ENCODE assay signal across 8 cellular contexts in the genomic region with DNA sequence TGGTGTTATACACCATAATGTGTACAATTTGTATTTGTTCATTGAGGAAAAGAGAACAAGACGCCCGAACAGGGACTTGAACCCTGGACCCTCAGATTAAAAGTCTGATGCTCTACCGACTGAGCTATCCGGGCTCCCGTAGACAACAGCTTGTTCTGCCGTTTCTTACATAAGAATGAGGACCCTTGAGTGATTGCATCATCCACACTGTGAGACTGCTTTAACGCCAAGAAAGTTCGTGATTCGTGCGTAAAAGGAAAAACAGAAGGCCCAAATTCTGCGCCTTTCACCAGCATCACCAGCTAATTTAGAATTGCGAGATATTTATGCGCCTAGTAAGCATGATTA. TPM values are rescaled to one million over a fixed set of nuclear protein-coding genes. Genes with fewer than 3 reads are reported as not detected.
DNase-seq lines count a peak whose midpoint lies in the region; ATAC-seq and TF ChIP-seq lines count a peak whose summit lies in the region.

No MANE protein-coding gene starts in this region.

- no peaks in the 10 kb centered on the region for H3K9me2 ChIP-seq in SU-DHL-6 (replicated peaks; ENCODE audit: insufficient read depth, low read length)

- H3K4me1 ChIP-seq in adipocyte (ENCODE audit: control insufficient read depth, insufficient read depth, low read length), result peaks cover 8% of the 10 kb centered on the region
- H3K4me1 ChIP-seq in upper lobe of right lung, result peaks cover 7% of the 10 kb centered on the region

- TF ChIP-seq CTCF in GM10266 (IDR thresholded peaks at IDR 0.05; ENCODE audit: control insufficient read depth, insufficient read depth, low read depth, missing control alignments), result no peak
- no peak for TF ChIP-seq CTCF in SU-DHL-6 (IDR thresholded peaks at IDR 0.05; ENCODE audit: insufficient read depth, low read length, poor library complexity, severe bottlenecking)
- TF ChIP-seq CTCF in progenitor cell of endocrine pancreas (IDR thresholded peaks at IDR 0.05; ENCODE audit: unreplicated experiment), result no peak
- TF ChIP-seq CTCF in upper lobe of right lung (IDR thresholded peaks at IDR 0.05), result no peak

- peak; percentile 62 for ATAC-seq in HG02763 (IDR thresholded peaks at IDR 0.05; ENCODE audit: unreplicated experiment)
- peak; percentile 91 to 92 for ATAC-seq in left cardiac atrium
- peak; percentile 79 for ATAC-seq in upper lobe of right lung

- no peaks in the 10 kb centered on the region for H3K27me3 Mint-ChIP-seq in progenitor cell of endocrine pancreas

- peak overlapping the region; percentile 100 for H3K27ac Mint-ChIP-seq in progenitor cell of endocrine pancreas

- peak overlapping the region; percentile 100 for H3K4me2 ChIP-seq in SU-DHL-6 (ENCODE audit: low read depth, low read length, poor library complexity, severe bottlenecking)

- peak overlapping the region; percentile 64 for H3K9ac ChIP-seq in SU-DHL-6 (ENCODE audit: low read length)
- H3K9ac ChIP-seq in adipocyte (ENCODE audit: low read length), result peak overlapping the region; percentile 85

- H3K27ac ChIP-seq in SU-DHL-6 (ENCODE audit: low read depth, low read length), result peak overlapping the region; percentile 80
- H3K27ac ChIP-seq in upper lobe of right lung, result peak overlapping the region; percentile 91

- H3K4me1 Mint-ChIP-seq in progenitor cell of endocrine pancreas (ENCODE audit: low read depth), result peaks cover 16% of the 10 kb centered on the region

- peak overlapping the region; percentile 91 for H2AFZ ChIP-seq in SU-DHL-6 (ENCODE audit: low read depth, low read length, severe bottlenecking)

- no peaks in the 10 kb centered on the region for H3K9me3 Mint-ChIP-seq in progenitor cell of endocrine pancreas (ENCODE audit: low read depth)

- peaks cover 28% of the 10 kb centered on the region for H3F3A ChIP-seq in SU-DHL-6 (ENCODE audit: insufficient read depth)

- no peaks in the 10 kb centered on the region for H4K20me1 ChIP-seq in SU-DHL-6 (ENCODE audit: low read depth, low read length)

- H3K27me3 ChIP-seq in SU-DHL-6 (ENCODE audit: low read length) (no peaks in the 10 kb centered on the region), adipocyte (replicated peaks; ENCODE audit: control insufficient read depth, insufficient read depth, low read length) (no peaks in the 10 kb centered on the region), upper lobe of right lung (no peaks in the 10 kb centered on the region)

- H3K36me3 ChIP-seq in SU-DHL-6 (ENCODE audit: low read length) (no peaks in the 10 kb centered on the region), adipocyte (ENCODE audit: control insufficient read depth, insufficient read depth, low read length, severe bottlenecking) (no peaks in the 10 kb centered on the region), upper lobe of right lung (no peaks in the 10 kb centered on the region)

- H3K79me2 ChIP-seq in SU-DHL-6 (ENCODE audit: insufficient read depth, low read length), result no peaks in the 10 kb centered on the region

- H3K9me3 ChIP-seq in SU-DHL-6 (ENCODE audit: insufficient read depth, low read length), result no peaks in the 10 kb centered on the region
- H3K9me3 ChIP-seq in adipocyte (ENCODE audit: control insufficient read depth, low read length), result no peaks in the 10 kb centered on the region
- no peaks in the 10 kb centered on the region for H3K9me3 ChIP-seq in upper lobe of right lung

- peaks cover 2% of the 10 kb centered on the region for H3K36me3 Mint-ChIP-seq in progenitor cell of endocrine pancreas (ENCODE audit: insufficient read depth)

- intact Hi-C loops in left cardiac atrium (cut with DNase I) (no loop called here), upper lobe of right lung (cut with DNase I) (no loop called here)

- peak overlapping the region; percentile 94 for H3K4me3 Mint-ChIP-seq in progenitor cell of endocrine pancreas (ENCODE audit: low read depth)

- DNase-seq in GM10266 (ENCODE audit: extremely low spot score) (peak; percentile 49), NCI-H1417 treated with DMSO at 0.1 percent for 48 hours (lab: John Stamatoyannopoulos, UW) (peak; percentile 96), adipocyte (ENCODE audit: low read depth) (peak; percentile 95), left cardiac atrium (peak; percentile 79), progenitor cell of endocrine pancreas (ENCODE audit: low spot score, unreplicated experiment) (peak; percentile 85), upper lobe of right lung (no peak)

- H3K4me3 ChIP-seq in SU-DHL-6 (ENCODE audit: insufficient read depth, low read length, poor library complexity, severe bottlenecking) (peak overlapping the region; percentile 74), adipocyte (ENCODE audit: low read length) (peak overlapping the region; percentile 81), upper lobe of right lung (peak overlapping the region; percentile 63)

RNA-seq across cellular contexts. Expression of gene MDM4, which starts 9.3 kb away (rescaled TPM):
- 10 to 100 TPM; 34.7 to 41.7 TPM for total RNA-seq in left cardiac atrium
- total RNA-seq in progenitor cell of endocrine pancreas, result 123 and 127 TPM in 2 replicates
- total RNA-seq in upper lobe of right lung, result 84.5 TPM

RNA-seq across cellular contexts. Expression of gene PIK3C2B, which starts 12.3 kb away (rescaled TPM):
- total RNA-seq in left cardiac atrium (10 to 100 TPM; 21.2 to 21.7 TPM), progenitor cell of endocrine pancreas (62.2 and 62.7 TPM in 2 replicates), upper lobe of right lung (47.3 TPM)
